ENCODE assay signal across 14 cellular contexts in the genomic region with DNA sequence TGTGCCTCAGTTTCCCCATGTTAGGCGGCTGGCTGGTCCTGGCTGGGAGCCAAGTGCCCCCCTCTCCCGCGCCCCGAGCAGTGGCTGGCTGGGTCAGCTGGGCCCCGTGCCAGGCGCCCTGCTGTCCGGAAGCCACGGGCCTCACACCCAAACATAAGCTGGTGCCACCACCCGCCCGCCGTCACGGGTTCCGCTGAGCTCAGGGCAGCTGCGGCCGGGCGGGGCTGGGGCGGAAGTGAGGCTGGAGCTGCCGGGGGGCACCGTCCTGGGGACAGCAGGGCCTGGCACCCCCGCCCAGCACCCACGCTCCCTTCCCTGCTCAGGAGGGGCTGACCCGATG. TPM values are rescaled to one million over a fixed set of nuclear protein-coding genes. Genes with fewer than 3 reads are reported as not detected.
A peak's percentile ranks its signal among the peaks of the same experiment; 100 is the strongest.
DNase-seq lines count a peak whose midpoint lies in the region; ATAC-seq and TF ChIP-seq lines count a peak whose summit lies in the region.
"Had no signal": no experiment of that assay in that cellular context is flagged by ENCODE, and none has a peak within 500 bp of the region (broad histone marks: within the 10 kb centered on the region; RNA-seq: fewer than 3 reads in every experiment).

No MANE protein-coding gene starts in this region.

- H3K4me1 Mint-ChIP-seq in MCF 10A (ENCODE audit: insufficient read depth, unreplicated experiment) (peaks cover 11% of the 10 kb centered on the region), mesothelial cell of epicardium (peaks cover 4% of the 10 kb centered on the region)

- H3K4me3 Mint-ChIP-seq in MCF 10A (ENCODE audit: unreplicated experiment), result no peak overlapping the region
- H3K4me3 Mint-ChIP-seq in mesothelial cell of epicardium, result no peak overlapping the region
- H3K4me3 Mint-ChIP-seq: T-helper 1 cell treated with Interleukin-12 subunit alpha and Interleukin-12 subunit beta and Interleukin-4 antibody, amounts not matched to agents 30 μg/mL and 1 μg/mL, for 36 hours had no signal

- H3K9me3 Mint-ChIP-seq in MCF 10A (ENCODE audit: unreplicated experiment), result no peaks in the 10 kb centered on the region
- no peaks in the 10 kb centered on the region for H3K9me3 Mint-ChIP-seq in mesothelial cell of epicardium
- H3K9me3 Mint-ChIP-seq: T-helper 1 cell treated with Interleukin-12 subunit alpha and Interleukin-12 subunit beta and Interleukin-4 antibody, amounts not matched to agents 30 μg/mL and 1 μg/mL, for 36 hours had no signal

- H3K27ac ChIP-seq in breast epithelium, result no peak overlapping the region
- peak overlapping the region; percentile 90 for H3K27ac ChIP-seq in caudate nucleus (ENCODE audit: low read depth, low read length)
- H3K27ac ChIP-seq in lower lobe of right lung, result peak overlapping the region; percentile 28
- H3K27ac ChIP-seq: cardiac muscle cell, thoracic aorta had no signal

- peak; percentile 48 for DNase-seq in MCF 10A (ENCODE audit: unreplicated experiment)
- DNase-seq in breast epithelium (ENCODE audit: low spot score in 2 of 2), result no peak
- peak in 59 of 61 donors; percentile 36 to 91 (median 76) for DNase-seq in caudate nucleus (lab: John Stamatoyannopoulos, UW)
- DNase-seq in lower lobe of right lung, result peak; percentile 81
- DNase-seq in SK-N-DZ (ENCODE audit: low spot score), result no peak
- no peak for DNase-seq in mesothelial cell of epicardium (ENCODE audit: low spot score in 2 of 2, unreplicated experiment in 2 of 2)
- DNase-seq in NCI-H1417 (lab: John Stamatoyannopoulos, UW), result no peak
- DNase-seq: IMR-90; NCI-H510A; stimulated activated CD4-positive, alpha-beta T cell treated with anti-CD3 and anti-CD28 coated beads, Interleukin-1b, Interleukin-23, amount 100 ng/mL, for 48 hours had no signal

- TF ChIP-seq POLR2A in breast epithelium (IDR thresholded peaks at IDR 0.05), result no peak

- H3K4me1 ChIP-seq in breast epithelium, result peaks cover 0 to 6% of the 10 kb centered on the region in 2 donors
- H3K4me1 ChIP-seq in lower lobe of right lung, result peaks cover 32% of the 10 kb centered on the region

- H3K27me3 ChIP-seq in breast epithelium (no peaks in the 10 kb centered on the region), lower lobe of right lung (ENCODE audit: low read depth) (no peaks in the 10 kb centered on the region)
- H3K27me3 ChIP-seq: cardiac muscle cell had no signal

- H3K27ac Mint-ChIP-seq in MCF 10A (ENCODE audit: low read depth, unreplicated experiment) (no peak overlapping the region), mesothelial cell of epicardium (no peak overlapping the region)
- H3K27ac Mint-ChIP-seq: T-helper 1 cell treated with Interleukin-12 subunit alpha and Interleukin-12 subunit beta and Interleukin-4 antibody, amounts not matched to agents 30 μg/mL and 1 μg/mL, for 36 hours had no signal

- no peaks in the 10 kb centered on the region for H3K27me3 Mint-ChIP-seq in MCF 10A (ENCODE audit: insufficient read depth, unreplicated experiment)
- H3K27me3 Mint-ChIP-seq in mesothelial cell of epicardium (ENCODE audit: low read depth), result no peaks in the 10 kb centered on the region

- H3K4me3 ChIP-seq in breast epithelium (no peak overlapping the region), lower lobe of right lung (no peak overlapping the region)
- H3K4me3 ChIP-seq: cardiac muscle cell, thoracic aorta had no signal

- intact Hi-C loops in MCF 10A (cut with micrococcal nuclease) (no loop called here), breast epithelium (cut with DNase I; ENCODE audit: low total_unique reads) (no loop called here), lower lobe of right lung (cut with DNase I) (no loop called here)

- H3K36me3 Mint-ChIP-seq in MCF 10A (ENCODE audit: insufficient read depth, unreplicated experiment), result peaks cover 14% of the 10 kb centered on the region
- H3K36me3 Mint-ChIP-seq in mesothelial cell of epicardium, result peaks cover 7% of the 10 kb centered on the region

- POLR2A ChIA-PET in MCF 10A (lab: Yijun Ruan, JAX), result no interaction called here

- ATAC-seq in lower lobe of right lung (peak; percentile 40 to 68), GM21423 (IDR thresholded peaks at IDR 0.05; ENCODE audit: unreplicated experiment) (no peak)

- H3K9me3 ChIP-seq in breast epithelium (no peaks in the 10 kb centered on the region), lower lobe of right lung (no peaks in the 10 kb centered on the region)
- H3K9me3 ChIP-seq: thoracic aorta had no signal

- TF ChIP-seq CTCF in MCF 10A (IDR thresholded peaks at IDR 0.05; ENCODE audit: unreplicated experiment) (no peak), breast epithelium (IDR thresholded peaks at IDR 0.05) (no peak), lower lobe of right lung (IDR thresholded peaks at IDR 0.05) (no peak), mesothelial cell of epicardium (IDR thresholded peaks at IDR 0.05; ENCODE audit: unreplicated experiment) (no peak)

- CTCF ChIA-PET in MCF 10A (lab: Yijun Ruan, JAX), result no interaction called here

- BruUV-seq in MCF 10A (replicated peaks; lab: Mats Ljungman, UMichigan), result no TSS peak

- H3K36me3 ChIP-seq in breast epithelium (no peaks in the 10 kb centered on the region), lower lobe of right lung (no peaks in the 10 kb centered on the region)
- H3K36me3 ChIP-seq: thoracic aorta had no signal

RNA-seq across cellular contexts. Expression of a gene that starts 19.3 kb away (rescaled TPM):
- total RNA-seq in MCF 10A (2022), result 0.68 and 1.2 TPM in 2 replicates
- under 1 TPM in 2 of 3 donors, not detected in 1; under 0.01 to 0.44 TPM for total RNA-seq in breast epithelium
- total RNA-seq in lower lobe of right lung, result 0.24 TPM
- polyA plus RNA-seq in SK-N-DZ (2014; cell fraction: cytosol; rRNA removed), result 2.9 and 3.2 TPM in 2 replicates
- polyA plus RNA-seq in SK-N-DZ (2014; cell fraction: nucleus; rRNA removed), result 3.0 and 5.0 TPM in 2 replicates
- total RNA-seq in mesothelial cell of epicardium, result 1.1 to 1.6 TPM (median 1.5 TPM) in 3 replicates
- total RNA-seq: thoracic aorta had no signal

RNA-seq across cellular contexts. Expression of a gene that starts 24.4 kb away (rescaled TPM):
- 36.9 and 40.9 TPM in 2 replicates for total RNA-seq in MCF 10A (2022)
- total RNA-seq in breast epithelium, result 10 to 100 TPM; 21.9 to 34.7 (median 28.2) TPM
- total RNA-seq in lower lobe of right lung, result 42.5 TPM
- polyA plus RNA-seq in SK-N-DZ (2014; cell fraction: cytosol; rRNA removed), result 49.8 and 61.6 TPM in 2 replicates
- 285 and 379 TPM in 2 replicates for polyA plus RNA-seq in SK-N-DZ (2014; cell fraction: nucleus; rRNA removed)
- 49.5 to 56.4 TPM (median 56.4 TPM) in 3 replicates for total RNA-seq in mesothelial cell of epicardium

RNA-seq across cellular contexts. Expression of a gene that starts 30.7 kb away (rescaled TPM):
- total RNA-seq in MCF 10A (2022), result not detected in 2 replicates
- under 1 TPM in 2 of 3 donors, not detected in 1; 0.33 to 0.48 TPM for total RNA-seq in breast epithelium
- total RNA-seq in lower lobe of right lung, result 0.65 TPM
- polyA plus RNA-seq in SK-N-DZ (2014; cell fraction: cytosol; rRNA removed), result 1.8 TPM in 1 of 2 replicates, not detected in the other
- polyA plus RNA-seq in SK-N-DZ (2014; cell fraction: nucleus; rRNA removed), result 1.5 and 3.3 TPM in 2 replicates
- total RNA-seq in mesothelial cell of epicardium, result 0.25 to 0.38 TPM in 2 of 3 replicates, not detected in the other
- total RNA-seq: cardiac muscle cell, IMR-90 had no signal

RNA-seq across cellular contexts. Expression of a gene that starts 36.6 kb away (rescaled TPM):
- total RNA-seq in MCF 10A (2022), result 550 and 557 TPM in 2 replicates
- 100 to 1,000 TPM; 270 to 515 (median 282) TPM for total RNA-seq in breast epithelium
- 366 TPM for total RNA-seq in lower lobe of right lung
- polyA plus RNA-seq in SK-N-DZ (2014; cell fraction: cytosol; rRNA removed), result 842 and 849 TPM in 2 replicates
- 345 and 387 TPM in 2 replicates for polyA plus RNA-seq in SK-N-DZ (2014; cell fraction: nucleus; rRNA removed)
- 414 to 431 TPM (median 414 TPM) in 3 replicates for total RNA-seq in mesothelial cell of epicardium

RNA-seq across cellular contexts. Expression of a gene that starts 54.0 kb away (rescaled TPM):
- total RNA-seq in MCF 10A (2022), result 53.9 and 68.0 TPM in 2 replicates
- 10 to 100 TPM; 41.1 to 46.5 (median 46.2) TPM for total RNA-seq in breast epithelium
- total RNA-seq in lower lobe of right lung, result 27.0 TPM
- polyA plus RNA-seq in SK-N-DZ (2014; cell fraction: cytosol; rRNA removed), result 60.8 and 67.6 TPM in 2 replicates
- 98.8 and 99.8 TPM in 2 replicates for polyA plus RNA-seq in SK-N-DZ (2014; cell fraction: nucleus; rRNA removed)
- 41.6 to 47.3 TPM (median 47.1 TPM) in 3 replicates for total RNA-seq in mesothelial cell of epicardium

Comparison
In these comparisons a context has a peak if more than half of its experiments do, and no peak if none do; other contexts are left out.
1. DNase-seq: peak in MCF 10A (single experiment), caudate nucleus (59 of 61) and lower lobe of right lung (single experiment); none in breast epithelium (0 of 2), SK-N-DZ (single experiment), mesothelial cell of epicardium (0 of 2) and NCI-H1417 (0 of 3).
2. H3K27ac ChIP-seq: peak in caudate nucleus (single experiment) and lower lobe of right lung (single experiment); none in breast epithelium (0 of 2).